8 cellular contexts compared by ENCODE assay signal in the genomic region with DNA sequence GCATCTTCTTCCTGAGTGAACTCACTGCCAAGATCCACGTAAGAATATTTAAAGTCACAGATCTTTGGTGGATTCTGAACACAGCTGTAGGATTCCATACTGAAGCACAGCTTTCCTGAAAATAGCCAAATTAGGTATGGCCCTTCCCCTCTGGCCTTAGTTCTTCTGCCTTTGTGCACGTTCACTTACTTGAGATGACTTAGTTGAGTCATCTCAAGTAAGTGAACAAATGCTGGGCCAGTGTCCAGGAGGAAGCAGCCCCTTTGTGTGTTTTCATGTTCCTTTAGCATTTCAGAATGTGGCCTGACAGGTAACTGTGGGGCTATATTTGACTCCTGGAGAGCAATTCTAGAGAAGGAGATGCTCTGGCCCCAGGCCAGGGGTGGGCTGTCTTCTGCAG.
DNase-seq lines count a peak whose midpoint lies in the region; ATAC-seq lines count a peak whose summit lies in the region.

No MANE protein-coding gene starts in this region.

- DNase-seq in DMS53 (lab: John Stamatoyannopoulos, UW) (peak; percentile 45), epithelial cell of prostate (ENCODE audit: low read depth, low spot score) (peak; percentile 36), retina (no peak), NCI-H510A treated with DMSO at 0.1 percent for 48 hours (lab: John Stamatoyannopoulos, UW) (no peak), globus pallidus (ENCODE audit: low spot score) (no peak), NCI-H524 (lab: John Stamatoyannopoulos, UW) (no peak)

- peak overlapping the region; percentile 53 for H3K27ac ChIP-seq in epithelial cell of prostate

- peak; percentile 92 for ATAC-seq in GM21447 (IDR thresholded peaks at IDR 0.05; ENCODE audit: unreplicated experiment)
- ATAC-seq in HG03442 (IDR thresholded peaks at IDR 0.05; ENCODE audit: unreplicated experiment), result peak; percentile 91

Comparison
In these comparisons a context has a peak if more than half of its experiments do, and no peak if none do; other contexts are left out.
1. DNase-seq: peak in DMS53 (single experiment) and epithelial cell of prostate (single experiment); none in retina (single experiment), NCI-H510A treated with DMSO at 0.1 percent for 48 hours (single experiment), globus pallidus (single experiment) and NCI-H524 (0 of 2).